ENCODE assay signal across 8 cellular contexts in genomic region chr12:105331805-105332251, GRCh38. TPM values are rescaled to one million over a fixed set of nuclear protein-coding genes. Genes with fewer than 3 reads are reported as not detected.
DNase-seq lines count a peak whose midpoint lies in the region; ATAC-seq and TF ChIP-seq lines count a peak whose summit lies in the region.

No MANE protein-coding gene starts in this region.

- peak overlapping the region; percentile 74 for H3K27ac Mint-ChIP-seq in activated T-cell treated with anti-CD3 and anti-CD28 coated beads, Interleukin-2, amount 50 U/mL, for 72 hours

- H3K4me1 Mint-ChIP-seq in activated T-cell treated with anti-CD3 and anti-CD28 coated beads, Interleukin-2, amount 50 U/mL, for 72 hours (ENCODE audit: low read depth), result peaks cover 63% of the 10 kb centered on the region

- DNase-seq in AG04450 (ENCODE audit: low read depth, low spot score) (no peak), HFF-Myc (ENCODE audit: extremely low read depth, low read depth) (no peak), iPS-NIHi7 (ENCODE audit: extremely low spot score) (peak; percentile 26), NCI-H524 treated with DMSO at 0.1 percent for 48 hours (lab: John Stamatoyannopoulos, UW) (no peak), DMS53 treated with DMSO at 0.1 percent for 48 hours (lab: John Stamatoyannopoulos, UW; ENCODE audit: unreplicated experiment) (no peak)
- peak; percentile 34 to 42 for DNase-seq in activated T-cell treated with anti-CD3 and anti-CD28 coated beads, Interleukin-2, amount 50 U/mL, for 72 hours

- ATAC-seq in activated T-cell treated with anti-CD3 and anti-CD28 coated beads, Interleukin-2, amount 50 U/mL, for 72 hours (replicated peaks in 1 of 2), result peak in 1 of 2 donors; percentile 18
- ATAC-seq in HG03175 (IDR thresholded peaks at IDR 0.05; ENCODE audit: unreplicated experiment) (no peak), GM21723 (IDR thresholded peaks at IDR 0.05; ENCODE audit: unreplicated experiment) (no peak)

- peaks cover 2 to 5% of the 10 kb centered on the region in 2 donors for H3K36me3 Mint-ChIP-seq in activated T-cell treated with anti-CD3 and anti-CD28 coated beads, Interleukin-2, amount 50 U/mL, for 72 hours (ENCODE audit: insufficient read depth in 2 of 2)

- CTCF ChIA-PET in AG04450 (lab: Charles Lee), result interaction anchor here (0.7 to 1.0 kb wide), 3 partner anchors 79 to 1248 kb away, joined by 4 to 5 read pairs (median 5); no protein-coding TSS in a partner anchor

- H3K27me3 Mint-ChIP-seq in activated T-cell treated with anti-CD3 and anti-CD28 coated beads, Interleukin-2, amount 50 U/mL, for 72 hours (ENCODE audit: low read depth), result no peaks in the 10 kb centered on the region

- POLR2A ChIA-PET in AG04450 (lab: Yijun Ruan, JAX), result interaction anchor here (0.7 to 2.3 kb wide), 4 partner anchors 14 to 127 kb away, joined by 3 to 11 read pairs (median 6); partner anchors contain the start of gene APPL2

- no peaks in the 10 kb centered on the region; the same call in 1 of the 2 replicates for H3K9me3 ChIP-seq in AG04450 (ENCODE audit: control insufficient read depth, insufficient read depth, low read length)

- peak overlapping the region; percentile 72 to 87 for H3K4me3 Mint-ChIP-seq in activated T-cell treated with anti-CD3 and anti-CD28 coated beads, Interleukin-2, amount 50 U/mL, for 72 hours

- no peaks in the 10 kb centered on the region for H3K9me3 Mint-ChIP-seq in activated T-cell treated with anti-CD3 and anti-CD28 coated beads, Interleukin-2, amount 50 U/mL, for 72 hours

- H3K27ac ChIP-seq in AG04450 (ENCODE audit: low read depth, low read length), result peak overlapping the region; percentile 66

- peak overlapping the region; percentile 79 for H3K4me3 ChIP-seq in AG04450 (ENCODE audit: low read depth, low read length)
- H3K4me3 ChIP-seq in HFF-Myc (replicated peaks; ENCODE audit: low read depth, low read length), result peak overlapping the region; percentile 81

- no peak for TF ChIP-seq CTCF in AG04450 (IDR thresholded peaks at IDR 0.05; ENCODE audit: low read depth, low read length)
- no peak for TF ChIP-seq CTCF in HFF-Myc (IDR thresholded peaks at IDR 0.05; ENCODE audit: low read depth, low read length, missing control alignments)

- H3K27me3 ChIP-seq in AG04450 (ENCODE audit: control insufficient read depth, insufficient read depth, low read length), result no peaks in the 10 kb centered on the region

RNA-seq across cellular contexts. Expression of gene C12orf75, which starts 1.3 kb away (rescaled TPM):
- polyA plus RNA-seq in AG04450 (2011; rRNA removed), result 252 and 350 TPM in 2 replicates
- polyA minus RNA-seq in AG04450 (2011; rRNA and poly(A)+ RNA removed), result 45.5 and 56.7 TPM in 2 replicates
- total RNA-seq in activated T-cell treated with anti-CD3 and anti-CD28 coated beads, Interleukin-2, amount 50 U/mL, for 72 hours, result 10 to 100 TPM; 68.6 to 73.0 TPM

Comparison
In these comparisons a context has a peak if more than half of its experiments do, and no peak if none do; other contexts are left out.
1. DNase-seq: peak in activated T-cell treated with anti-CD3 and anti-CD28 coated beads, Interleukin-2, amount 50 U/mL, for 72 hours (2 of 2) and iPS-NIHi7 (single experiment); none in AG04450 (single experiment), HFF-Myc (single experiment), NCI-H524 treated with DMSO at 0.1 percent for 48 hours (single experiment) and DMS53 treated with DMSO at 0.1 percent for 48 hours (single experiment).